Comparison of ENCODE assay signal across 11 cellular contexts in the genomic region with DNA sequence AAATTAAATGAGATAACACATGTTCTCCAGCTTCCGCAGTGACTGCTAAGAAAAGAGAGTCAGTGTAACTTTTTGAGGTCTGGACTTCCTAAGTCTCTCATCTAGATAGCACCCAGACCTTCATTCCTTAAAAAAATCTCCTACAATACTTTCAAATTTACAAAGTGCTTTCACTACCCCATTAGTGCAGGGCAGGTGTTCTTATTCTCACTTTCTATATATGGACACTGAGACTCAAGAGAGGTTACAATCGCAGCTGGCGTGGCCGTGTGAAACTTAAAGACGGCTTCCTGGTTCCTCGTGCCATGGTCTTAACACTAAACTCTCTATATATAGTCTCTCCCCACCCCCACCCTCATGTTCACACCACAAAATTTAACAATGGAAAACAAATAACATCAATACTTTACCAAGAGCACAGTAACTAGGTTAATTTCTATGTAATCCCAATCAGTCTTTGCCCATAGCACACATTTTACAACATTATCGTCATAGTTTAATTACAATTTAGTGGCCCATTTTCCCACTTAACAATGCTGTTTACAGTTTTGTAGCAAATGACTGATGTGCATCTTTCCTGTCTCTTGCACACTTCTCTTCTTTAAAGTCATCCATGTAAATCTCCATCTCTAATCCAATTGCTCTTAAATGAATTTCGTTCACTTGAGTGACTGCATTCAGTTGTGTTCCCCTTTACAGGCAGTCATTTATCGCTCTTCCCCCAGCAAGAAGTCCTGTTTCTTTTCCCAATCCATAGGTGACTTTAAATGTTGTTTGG.
DNase-seq lines count a peak whose midpoint lies in the region; ATAC-seq and TF ChIP-seq lines count a peak whose summit lies in the region.
"Had no signal": no experiment of that assay in that cellular context is flagged by ENCODE, and none has a peak within 500 bp of the region (broad histone marks: within the 10 kb centered on the region; RNA-seq: fewer than 3 reads in every experiment).

No MANE protein-coding gene starts in this region.

- ATAC-seq in GM21423 (IDR thresholded peaks at IDR 0.05; ENCODE audit: unreplicated experiment): peak; percentile 74
- peak; percentile 79 for ATAC-seq in HG03135 (IDR thresholded peaks at IDR 0.05; ENCODE audit: unreplicated experiment)

- no peaks in the 10 kb centered on the region for H3K9me3 ChIP-seq in SU-DHL-6 (ENCODE audit: insufficient read depth, low read length)
- H3K9me3 ChIP-seq: thoracic aorta had no signal

- no peaks in the 10 kb centered on the region for H3K36me3 ChIP-seq in SU-DHL-6 (ENCODE audit: low read length)
- H3K36me3 ChIP-seq: thoracic aorta had no signal

- H3F3A ChIP-seq in SU-DHL-6 (ENCODE audit: insufficient read depth): peaks cover 14% of the 10 kb centered on the region

- CTCF ChIA-PET in HEK293T (lab: Yijun Ruan, JAX): no interaction called here

- peak overlapping the region; percentile 26 for H3K4me3 ChIP-seq in SU-DHL-6 (ENCODE audit: insufficient read depth, low read length, poor library complexity, severe bottlenecking)
- H3K4me3 ChIP-seq: thoracic aorta had no signal

- H3K4me2 ChIP-seq in SU-DHL-6 (ENCODE audit: low read depth, low read length, poor library complexity, severe bottlenecking): peak overlapping the region; percentile 63

- H3K79me2 ChIP-seq in SU-DHL-6 (ENCODE audit: insufficient read depth, low read length): no peaks in the 10 kb centered on the region

- H3K27ac ChIP-seq in SU-DHL-6 (ENCODE audit: low read depth, low read length): peak overlapping the region; percentile 88
- H3K27ac ChIP-seq: thoracic aorta had no signal

- H3K9me2 ChIP-seq in SU-DHL-6 (replicated peaks; ENCODE audit: insufficient read depth, low read length): no peaks in the 10 kb centered on the region

- H3K27me3 ChIP-seq in SU-DHL-6 (ENCODE audit: low read length): no peaks in the 10 kb centered on the region

- in situ Hi-C loops in GM13977 (cut with MboI; ENCODE audit: low pct_unique_long_range_greater_than_20kb, low sequenced_read_pairs, unreplicated experiment): loop anchor here (10.0 kb wide), 1 partner anchor 134 kb away; no protein-coding TSS in a partner anchor

- POLR2A ChIA-PET in HEK293T (lab: Yijun Ruan, JAX): interaction anchor here (1.5 kb wide), 1 partner anchor 9 kb away, joined by 3 read pairs; no protein-coding TSS in a partner anchor

- H3K9ac ChIP-seq in SU-DHL-6 (ENCODE audit: low read length): peak overlapping the region; percentile 26

- no peaks in the 10 kb centered on the region for H4K20me1 ChIP-seq in SU-DHL-6 (ENCODE audit: low read depth, low read length)

- DNase-seq in GM13977 (ENCODE audit: low spot score): peak; percentile 39
- DNase-seq in DMS79 treated with DMSO at 0.1 percent for 48 hours (lab: John Stamatoyannopoulos, UW): no peak
- no peak for DNase-seq in NCI-H69 (lab: John Stamatoyannopoulos, UW)
- no peak for DNase-seq in HEK293T (ENCODE audit: extremely low spot score)
- DNase-seq in effector CD8-positive, alpha-beta T cell (lab: John Stamatoyannopoulos, UW): no peak
- DNase-seq: activated T-cell treated with anti-CD3 and anti-CD28 coated beads for 4 hours; effector memory CD4-positive, alpha-beta T cell had no signal

- no peak for TF ChIP-seq CTCF in GM13977 (IDR thresholded peaks at IDR 0.05; ENCODE audit: extremely low read depth, insufficient read depth, missing control alignments)
- TF ChIP-seq CTCF in SU-DHL-6 (IDR thresholded peaks at IDR 0.05; ENCODE audit: insufficient read depth, low read length, poor library complexity, severe bottlenecking): no peak

- H2AFZ ChIP-seq in SU-DHL-6 (ENCODE audit: low read depth, low read length, severe bottlenecking): no peak overlapping the region

TF ChIP-seq in HEK293T, 16 proteins besides CTCF, POLR2A, EP300 and RAD21:
- TF ChIP-seq FOXK2 (IDR thresholded peaks at IDR 0.05): no peak
- no peak for TF ChIP-seq HDGF (IDR thresholded peaks at IDR 0.05; ENCODE audit: borderline replicate concordance)
- TF ChIP-seq BHLHE40 (IDR thresholded peaks at IDR 0.05; ENCODE audit: borderline replicate concordance): no peak
- no peak for TF ChIP-seq CTBP1 (IDR thresholded peaks at IDR 0.05; ENCODE audit: borderline replicate concordance)
- no peak for TF ChIP-seq L3MBTL2 (conservative IDR thresholded peaks at IDR 0.05)
- no peak for TF ChIP-seq ARNT (IDR thresholded peaks at IDR 0.05)
- TF ChIP-seq LEF1 (IDR thresholded peaks at IDR 0.05; ENCODE audit: borderline replicate concordance): no peak
- TF ChIP-seq, protein P1, sequence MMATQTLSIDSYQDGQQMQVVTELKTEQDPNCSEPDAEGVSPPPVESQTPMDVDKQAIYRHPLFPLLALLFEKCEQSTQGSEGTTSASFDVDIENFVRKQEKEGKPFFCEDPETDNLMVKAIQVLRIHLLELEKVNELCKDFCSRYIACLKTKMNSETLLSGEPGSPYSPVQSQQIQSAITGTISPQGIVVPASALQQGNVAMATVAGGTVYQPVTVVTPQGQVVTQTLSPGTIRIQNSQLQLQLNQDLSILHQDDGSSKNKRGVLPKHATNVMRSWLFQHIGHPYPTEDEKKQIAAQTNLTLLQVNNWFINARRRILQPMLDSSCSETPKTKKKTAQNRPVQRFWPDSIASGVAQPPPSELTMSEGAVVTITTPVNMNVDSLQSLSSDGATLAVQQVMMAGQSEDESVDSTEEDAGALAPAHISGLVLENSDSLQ (IDR thresholded peaks at IDR 0.05): no peak
- no peak for TF ChIP-seq ZNF384 (IDR thresholded peaks at IDR 0.05)
- TF ChIP-seq NFRKB (IDR thresholded peaks at IDR 0.05): no peak
